ENCODE assay signal across 8 cellular contexts in the genomic region with DNA sequence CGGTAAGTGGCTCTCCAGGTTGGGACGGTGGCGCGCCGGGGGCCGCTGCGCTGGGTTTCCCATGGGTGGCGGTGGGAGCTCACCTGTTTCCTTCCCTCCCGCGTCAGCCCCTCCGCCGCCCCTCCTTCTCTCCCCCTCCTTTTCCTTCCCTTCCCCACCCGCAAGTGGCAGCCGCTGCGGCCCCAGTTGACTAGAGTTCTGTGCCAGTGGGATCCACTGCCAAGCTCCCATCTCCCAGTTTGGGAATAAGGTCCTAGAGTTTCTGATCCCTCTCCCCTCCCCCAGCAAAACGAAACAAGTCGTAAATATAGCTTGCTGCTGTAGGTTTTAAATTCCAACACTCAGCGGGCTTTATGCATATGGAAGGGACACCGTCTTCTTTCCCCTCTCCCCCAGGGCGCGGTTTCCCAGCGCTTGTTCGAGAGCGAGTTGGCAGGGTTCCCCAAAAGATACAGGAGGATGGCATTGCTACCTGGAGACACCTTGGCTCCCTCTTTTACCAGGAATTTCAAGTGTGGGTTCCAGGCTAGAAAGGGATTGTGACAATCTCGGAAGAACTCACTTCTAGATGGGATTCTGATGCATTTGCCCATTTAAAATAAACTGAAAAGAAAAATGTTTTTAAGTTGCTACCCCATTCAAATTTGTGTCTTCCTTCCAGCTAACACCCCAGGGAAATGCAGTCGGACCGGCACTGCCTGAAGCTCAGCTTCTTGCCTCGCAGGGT. TPM values are rescaled to one million over a fixed set of nuclear protein-coding genes. Genes with fewer than 3 reads are reported as not detected.
DNase-seq lines count a peak whose midpoint lies in the region; ATAC-seq and TF ChIP-seq lines count a peak whose summit lies in the region.

No MANE protein-coding gene starts in this region.

- H3K27ac ChIP-seq in gastroesophageal sphincter (peak overlapping the region in 3 of 4 donors; percentile 79 to 82 (median 81)), psoas muscle (no peak overlapping the region)

- H3K27me3 ChIP-seq in NT2/D1 (ENCODE audit: insufficient read depth, insufficient read length) (peaks cover 57% of the 10 kb centered on the region), gastroesophageal sphincter (peaks cover 4% of the 10 kb centered on the region), psoas muscle (ENCODE audit: insufficient read depth in 3 of 3, low read length in 2 of 3) (peaks cover 0 to 54% (median 0%) of the 10 kb centered on the region in 3 donors)

- H3K36me3 Mint-ChIP-seq in activated naive CD4-positive, alpha-beta T cell treated with anti-CD3 and anti-CD28 coated beads, Interleukin-2, amount 50 U/mL, for 72 hours: peaks cover 0 to 9% of the 10 kb centered on the region in 2 donors

- H3K4me3 ChIP-seq in NT2/D1 (ENCODE audit: insufficient read length, low read depth): peak overlapping the region; percentile 56
- peak overlapping the region; percentile 40 to 62 for H3K4me3 ChIP-seq in gastroesophageal sphincter
- peak overlapping the region; percentile 65 for H3K4me3 ChIP-seq in psoas muscle

- H3K9me3 Mint-ChIP-seq in activated naive CD4-positive, alpha-beta T cell treated with anti-CD3 and anti-CD28 coated beads, Interleukin-2, amount 50 U/mL, for 72 hours: no peaks in the 10 kb centered on the region

- 0 to 1% methylated on average over 12 to 18 of the region's 28 CpGs for WGBS in gastroesophageal sphincter (ENCODE audit: low coverage in 1 of 2), 2 donors
- WGBS in psoas muscle, 3 donors: 0 to 2% (median 1%) methylated on average over 28 of the region's 28 CpGs

- no peak for DNase-seq in NT2/D1 (ENCODE audit: low read depth, low spot score)
- no peak for DNase-seq in psoas muscle
- DNase-seq in erythroblast (lab: John Stamatoyannopoulos, UW): no peak
- DNase-seq in activated naive CD4-positive, alpha-beta T cell treated with anti-CD3 and anti-CD28 coated beads, Interleukin-2, amount 50 U/mL, for 72 hours (ENCODE audit: low spot score in 2 of 2): no peak

- H3K27ac Mint-ChIP-seq in activated naive CD4-positive, alpha-beta T cell treated with anti-CD3 and anti-CD28 coated beads, Interleukin-2, amount 50 U/mL, for 72 hours: no peak overlapping the region

- TF ChIP-seq EP300 in gastroesophageal sphincter (IDR thresholded peaks at IDR 0.05): no peak

- H3K9me3 ChIP-seq in ES-I3 (ENCODE audit: control insufficient read depth, insufficient read depth, low read length) (no peaks in the 10 kb centered on the region), NT2/D1 (ENCODE audit: insufficient read depth, low read length) (no peaks in the 10 kb centered on the region), gastroesophageal sphincter (no peaks in the 10 kb centered on the region), psoas muscle (no peaks in the 10 kb centered on the region)

- no peak for ATAC-seq in gastroesophageal sphincter
- no peak for ATAC-seq in psoas muscle
- ATAC-seq in GM21367 (IDR thresholded peaks at IDR 0.05; ENCODE audit: unreplicated experiment): no peak
- no peak for ATAC-seq in activated naive CD4-positive, alpha-beta T cell treated with anti-CD3 and anti-CD28 coated beads, Interleukin-2, amount 50 U/mL, for 72 hours
- no peak for ATAC-seq in HG03378 (IDR thresholded peaks at IDR 0.05; ENCODE audit: unreplicated experiment)

- H3K36me3 ChIP-seq in ES-I3 (ENCODE audit: insufficient read depth, low read length) (no peaks in the 10 kb centered on the region), NT2/D1 (ENCODE audit: insufficient read depth, insufficient read length, low read length) (no peaks in the 10 kb centered on the region), gastroesophageal sphincter (no peaks in the 10 kb centered on the region), psoas muscle (ENCODE audit: insufficient read depth in 1 of 2, low read depth in 1 of 2) (no peaks in the 10 kb centered on the region)

- peak overlapping the region; percentile 37; the same call in 1 of the 2 replicates for H3K9ac ChIP-seq in ES-I3 (ENCODE audit: low read depth, low read length)
- H3K9ac ChIP-seq in NT2/D1 (ENCODE audit: insufficient read length, low read depth): no peak overlapping the region

- intact Hi-C loops in psoas muscle (cut with DNase I): loop anchor here in 1 of 2 donors (10.0 kb wide), 1 partner anchor 221 kb away; no protein-coding TSS in a partner anchor

- H3K4me1 ChIP-seq in ES-I3 (ENCODE audit: insufficient read depth, low read length): no peaks in the 10 kb centered on the region
- no peaks in the 10 kb centered on the region for H3K4me1 ChIP-seq in NT2/D1 (ENCODE audit: insufficient read depth, insufficient read length)
- peaks cover 0 to 41% (median 0%) of the 10 kb centered on the region in 3 donors for H3K4me1 ChIP-seq in gastroesophageal sphincter
- no peaks in the 10 kb centered on the region for H3K4me1 ChIP-seq in psoas muscle

- no peak for TF ChIP-seq CTCF in gastroesophageal sphincter (IDR thresholded peaks at IDR 0.05)
- no peak for TF ChIP-seq CTCF in psoas muscle (IDR thresholded peaks at IDR 0.05)

- no peak for TF ChIP-seq POLR2A in gastroesophageal sphincter (IDR thresholded peaks at IDR 0.05)
- no peak for TF ChIP-seq POLR2A in erythroblast (IDR thresholded peaks at IDR 0.05; ENCODE audit: low read length)

RNA-seq across cellular contexts. Expression of gene TLL1, which starts 1.2 kb away (rescaled TPM):
- total RNA-seq in gastroesophageal sphincter (1 to 10 TPM; 7.0 to 9.3 (median 8.6) TPM), psoas muscle (under 1 TPM; 0.54 to 0.89 (median 0.79) TPM)
- under 1 TPM; 0.23 to 0.42 (median 0.24) TPM for polyA plus RNA-seq in psoas muscle
- not detected for total RNA-seq in activated naive CD4-positive, alpha-beta T cell treated with anti-CD3 and anti-CD28 coated beads, Interleukin-2, amount 50 U/mL, for 72 hours

Comparison
In these comparisons a context has a peak if more than half of its experiments do, and no peak if none do; other contexts are left out.
1. RNA of gene TLL1, which starts 1.2 kb away (total RNA-seq): 7.0 to 9.3 TPM in gastroesophageal sphincter; 0.54 to 0.89 TPM in psoas muscle and not detected in activated naive CD4-positive, alpha-beta T cell treated with anti-CD3 and anti-CD28 coated beads, Interleukin-2, amount 50 U/mL, for 72 hours; every median in the first group is over 4 times any median in the second.
2. Peak in every context shown above with its lines, with median percentiles within 50 percentile points of each other: H3K4me3 ChIP-seq.